In the genomic region with DNA sequence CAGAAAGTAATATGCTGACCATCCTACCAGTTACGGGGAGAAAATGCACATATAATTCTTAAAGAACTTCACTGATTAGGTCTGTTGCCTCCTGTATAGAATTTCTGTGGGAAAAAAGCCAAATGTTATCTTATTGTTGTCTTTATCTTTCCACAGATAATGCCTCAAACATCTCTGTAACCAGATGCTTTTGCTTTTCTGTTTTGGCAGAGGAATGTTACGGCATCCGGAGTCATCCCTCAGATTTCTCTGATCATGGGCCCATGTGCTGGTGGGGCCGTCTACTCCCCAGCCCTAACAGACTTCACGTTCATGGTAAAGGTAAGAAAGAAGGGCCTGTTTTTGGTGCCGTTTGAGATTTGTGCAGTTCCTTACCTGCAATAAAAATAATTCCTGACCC, we compare ENCODE assay signal across 26 cellular contexts.
"Had no signal": no experiment of that assay in that cellular context is flagged by ENCODE, and none has a peak within 500 bp of the region (broad histone marks: within the 10 kb centered on the region; RNA-seq: fewer than 3 reads in every experiment).

No MANE protein-coding gene starts in this region.

- DNase-seq: activated CD4-positive, alpha-beta memory T cell treated with anti-CD3 and anti-CD28 coated beads for 36 hours; activated CD4-positive, alpha-beta T cell treated with anti-CD3 and anti-CD28 coated beads, Interleukin-2, amount 10 ng/mL, durations not matched to agents 24 days and 14 days; activated CD8-positive, alpha-beta memory T cell treated with anti-CD3 and anti-CD28 coated beads for 24 hours; activated gamma-delta T cell treated with Interleukin-2 at 50 U/mL for 16 hours; activated naive CD4-positive, alpha-beta T cell treated with anti-CD3 and anti-CD28 coated beads, Interleukin-2, amount 10 ng/mL, durations not matched to agents 7 days and 5 days; activated naive CD8-positive, alpha-beta T cell treated with anti-CD3 and anti-CD28 coated beads for 36 hours; activated T-cell treated with anti-CD3 and anti-CD28 coated beads, Interleukin-2, amount 50 U/mL, for 72 hours; aorta; central memory CD4-positive, alpha-beta T cell; Karpas-422; MM.1S; NCI-H1105; NCI-H1436; NCI-H1694 treated with DMSO at 0.1 percent for 48 hours; NCI-H2029 treated with DMSO at 0.1 percent for 48 hours; NCI-H510A treated with DMSO at 0.1 percent for 48 hours; NCI-H69; Peyer's patch; Right ventricle myocardium superior; SJCRH30; SK-N-SH; T-helper 1 cell had no signal

- H3K27me3 Mint-ChIP-seq: activated CD4-positive, alpha-beta memory T cell treated with anti-CD3 and anti-CD28 coated beads for 36 hours; activated CD4-positive, alpha-beta T cell treated with anti-CD3 and anti-CD28 coated beads, Interleukin-2, amount 10 ng/mL, durations not matched to agents 24 days and 14 days; activated naive CD4-positive, alpha-beta T cell treated with anti-CD3 and anti-CD28 coated beads, Interleukin-2, amount 10 ng/mL, durations not matched to agents 7 days and 5 days; activated naive CD8-positive, alpha-beta T cell treated with anti-CD3 and anti-CD28 coated beads for 36 hours had no signal

- H3K27ac ChIP-seq: Peyer's patch, RWPE1, SJCRH30, VCaP had no signal

- ATAC-seq: activated T-cell treated with anti-CD3 and anti-CD28 coated beads, Interleukin-2, amount 50 U/mL, for 72 hours; K562 had no signal

- H3K4me3 Mint-ChIP-seq: activated CD4-positive, alpha-beta memory T cell treated with anti-CD3 and anti-CD28 coated beads for 36 hours; activated CD4-positive, alpha-beta T cell treated with anti-CD3 and anti-CD28 coated beads, Interleukin-2, amount 10 ng/mL, durations not matched to agents 24 days and 14 days; activated naive CD4-positive, alpha-beta T cell treated with anti-CD3 and anti-CD28 coated beads, Interleukin-2, amount 10 ng/mL, durations not matched to agents 7 days and 5 days; activated naive CD8-positive, alpha-beta T cell treated with anti-CD3 and anti-CD28 coated beads for 36 hours; activated T-cell treated with anti-CD3 and anti-CD28 coated beads, Interleukin-2, amount 50 U/mL, for 72 hours had no signal

- H3K4me1 ChIP-seq: Peyer's patch, SJCRH30 had no signal

- H3K9ac ChIP-seq: SK-N-SH had no signal

- H3K4me2 ChIP-seq: SK-N-SH had no signal

- H3K4me3 ChIP-seq: K562, Peyer's patch, SJCRH30 had no signal

- H3K27ac Mint-ChIP-seq: activated CD4-positive, alpha-beta memory T cell treated with anti-CD3 and anti-CD28 coated beads for 36 hours; activated CD4-positive, alpha-beta T cell treated with anti-CD3 and anti-CD28 coated beads, Interleukin-2, amount 10 ng/mL, durations not matched to agents 24 days and 14 days; activated naive CD4-positive, alpha-beta T cell treated with anti-CD3 and anti-CD28 coated beads, Interleukin-2, amount 10 ng/mL, durations not matched to agents 7 days and 5 days; activated naive CD8-positive, alpha-beta T cell treated with anti-CD3 and anti-CD28 coated beads for 36 hours; activated T-cell treated with anti-CD3 and anti-CD28 coated beads, Interleukin-2, amount 50 U/mL, for 72 hours; activated T-helper 2 cell treated with anti-CD3 and anti-CD28 coated beads, Interferon-gamma antibody, Interleukin-2, Interleukin-4, amounts not matched to agents 10 μg/mL and 5 μg/mL and 100 μg/mL, durations not matched to agents 14 hours and 24 hours and 36 hours had no signal

- H3K27me3 ChIP-seq: Peyer's patch, SJCRH30 had no signal
